ENCODE assay signal across 8 cellular contexts in the genomic region with DNA sequence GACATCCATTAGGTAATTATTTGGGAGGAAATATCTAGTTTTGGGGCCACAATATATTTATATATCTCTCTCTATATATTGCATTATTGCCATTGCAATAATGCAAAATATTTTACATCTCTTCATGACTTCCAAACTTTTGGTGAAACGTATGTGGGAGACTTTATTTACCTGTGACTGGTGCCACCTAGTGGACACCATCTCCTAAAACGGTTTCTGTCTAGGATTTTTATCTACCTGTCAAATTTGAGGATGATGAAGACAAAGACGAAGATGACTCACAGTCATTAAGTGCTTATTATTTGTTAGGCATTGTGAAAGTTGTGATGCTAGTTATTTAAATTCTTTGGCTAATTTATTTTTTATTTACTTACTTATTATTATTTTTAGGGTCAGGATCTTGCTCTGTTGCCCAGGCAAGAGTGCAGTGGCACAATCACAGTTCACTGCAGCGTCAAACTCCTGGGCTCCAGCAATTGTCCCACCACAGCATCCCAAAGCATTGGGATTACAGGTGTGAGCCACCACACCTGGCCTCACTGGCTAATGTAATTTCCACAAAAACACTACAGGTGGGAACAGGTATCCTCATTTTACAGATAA. TPM values are rescaled to one million over a fixed set of nuclear protein-coding genes. Genes with fewer than 3 reads are reported as not detected.
DNase-seq lines count a peak whose midpoint lies in the region; ATAC-seq lines count a peak whose summit lies in the region.

No MANE protein-coding gene starts in this region.

- no peak for ATAC-seq in GM19467 (IDR thresholded peaks at IDR 0.05; ENCODE audit: unreplicated experiment)

- DNase-seq in NCI-H1436 (lab: John Stamatoyannopoulos, UW) (peak; percentile 44), NCI-H1436 treated with DMSO at 0.1 percent for 48 hours (lab: John Stamatoyannopoulos, UW) (no peak), Kasumi-1 (lab: John Stamatoyannopoulos, UW) (peak; percentile 30 to 49), SK-N-DZ (ENCODE audit: low spot score) (peak; percentile 56), brain pericyte (ENCODE audit: low read depth, low spot score) (peak; percentile 13), left kidney (ENCODE audit: low read depth, low spot score) (peak; percentile 74)
- peak; percentile 15 to 34 for DNase-seq in stimulated activated CD4-positive, alpha-beta T cell treated with anti-CD3 and anti-CD28 coated beads, Interleukin-4, amount 100 ng/mL, for 48 hours (ENCODE audit: low read depth in 2 of 2)

RNA-seq across cellular contexts. Expression of a gene that starts 18.7 kb away (rescaled TPM):
- polyA plus RNA-seq in SK-N-DZ (2014; cell fraction: cytosol; rRNA removed), result 19.8 and 24.4 TPM in 2 replicates
- polyA plus RNA-seq in SK-N-DZ (2014; cell fraction: nucleus; rRNA removed), result 5.8 and 14.9 TPM in 2 replicates
